Comparison of ENCODE assay signal across 1 cellular context in genomic region chr5:75611324-75612210, GRCh38.
TF ChIP-seq lines count a peak whose summit lies in the region.

TSS of gene ANKDD1B (plus strand) at chr5:75611453. CDS start at chr5:75611635, 182 bp downstream.

TF ChIP-seq in HepG2, 621 proteins besides CTCF, POLR2A, EP300 and RAD21 (continued from another document and continues in another):
- TF ChIP-seq STAT6 (CRISPR knock-in tag; IDR thresholded peaks at IDR 0.05; ENCODE audit: borderline replicate concordance) (no peak), ZNF414 (CRISPR knock-in tag; IDR thresholded peaks at IDR 0.05) (no peak), SSRP1 (CRISPR knock-in tag; IDR thresholded peaks at IDR 0.05) (no peak), SAFB2 (CRISPR knock-in tag; IDR thresholded peaks at IDR 0.05; ENCODE audit: borderline replicate concordance, low read depth) (no peak), ZNF34 (CRISPR knock-in tag; IDR thresholded peaks at IDR 0.05; ENCODE audit: borderline replicate concordance) (no peak), POGZ (CRISPR knock-in tag; IDR thresholded peaks at IDR 0.05) (no peak), TEF (CRISPR knock-in tag; IDR thresholded peaks at IDR 0.05) (no peak), BCL3 (CRISPR knock-in tag; IDR thresholded peaks at IDR 0.05) (no peak), THYN1 (CRISPR knock-in tag; IDR thresholded peaks at IDR 0.05; ENCODE audit: borderline replicate concordance, low read depth) (no peak), NFE2L2 (IDR thresholded peaks at IDR 0.05; ENCODE audit: low read length) (no peak), MTF1 (CRISPR knock-in tag; IDR thresholded peaks at IDR 0.05) (no peak), ZBTB1 (CRISPR knock-in tag; IDR thresholded peaks at IDR 0.05; ENCODE audit: borderline replicate concordance) (no peak), KLF9 (CRISPR knock-in tag; IDR thresholded peaks at IDR 0.05; ENCODE audit: low read depth) (no peak), JUND (CRISPR knock-in tag; IDR thresholded peaks at IDR 0.05) (no peak), DPF2 (CRISPR knock-in tag; IDR thresholded peaks at IDR 0.05; ENCODE audit: borderline replicate concordance, low read depth) (no peak), ZNF235 (CRISPR knock-in tag; IDR thresholded peaks at IDR 0.05; ENCODE audit: borderline replicate concordance) (no peak), ZNF607 (CRISPR knock-in tag; IDR thresholded peaks at IDR 0.05; ENCODE audit: borderline replicate concordance) (no peak), ZNF569 (CRISPR knock-in tag; IDR thresholded peaks at IDR 0.05; ENCODE audit: borderline replicate concordance) (no peak), ZFP1 (CRISPR knock-in tag; IDR thresholded peaks at IDR 0.05) (no peak), SOX6 (IDR thresholded peaks at IDR 0.05) (no peak), SOX6 (CRISPR knock-in tag; IDR thresholded peaks at IDR 0.05) (no peak), STAG1 (CRISPR knock-in tag; IDR thresholded peaks at IDR 0.05) (no peak), CC2D1A (CRISPR knock-in tag; IDR thresholded peaks at IDR 0.05) (no peak), CENPBD1 (CRISPR knock-in tag; IDR thresholded peaks at IDR 0.05; ENCODE audit: borderline replicate concordance, low read depth) (no peak), ZNF430 (CRISPR knock-in tag; IDR thresholded peaks at IDR 0.05) (peak; percentile 45; the same call in 1 of the 2 replicates), ZNF383 (CRISPR knock-in tag; IDR thresholded peaks at IDR 0.05; ENCODE audit: borderline replicate concordance) (no peak), ZNF780A (CRISPR knock-in tag; IDR thresholded peaks at IDR 0.05) (no peak), KDM3A (CRISPR knock-in tag; IDR thresholded peaks at IDR 0.05; ENCODE audit: low read depth) (no peak), DR1 (CRISPR knock-in tag; IDR thresholded peaks at IDR 0.05) (no peak), ZNF562 (CRISPR knock-in tag; IDR thresholded peaks at IDR 0.05; ENCODE audit: borderline replicate concordance) (no peak), CCAR2 (optimal IDR thresholded peaks at IDR 0.05; ENCODE audit: low read depth, low read length) (no peak), TBX3 (IDR thresholded peaks at IDR 0.05; ENCODE audit: borderline replicate concordance) (no peak), MXD4 (CRISPR knock-in tag; IDR thresholded peaks at IDR 0.05) (no peak), ZNF121 (CRISPR knock-in tag; IDR thresholded peaks at IDR 0.05) (0 out of 2 replicates have a peak, but pooled peaks have one; percentile 43), ZNF550 (CRISPR knock-in tag; IDR thresholded peaks at IDR 0.05; ENCODE audit: borderline replicate concordance) (no peak), ZNF160 (CRISPR knock-in tag; IDR thresholded peaks at IDR 0.05) (no peak), HNRNPH1 (optimal IDR thresholded peaks at IDR 0.05; ENCODE audit: low read depth, low read length) (no peak), ARID3A (IDR thresholded peaks at IDR 0.05; ENCODE audit: low read depth, low read length) (no peak), NR1H2 (CRISPR knock-in tag; IDR thresholded peaks at IDR 0.05; ENCODE audit: borderline replicate concordance, low read depth) (no peak), ZNF180 (CRISPR knock-in tag; IDR thresholded peaks at IDR 0.05; ENCODE audit: borderline replicate concordance, low read depth) (no peak), ZNF766 (CRISPR knock-in tag; IDR thresholded peaks at IDR 0.05; ENCODE audit: borderline replicate concordance) (0 out of 2 replicates have a peak, but pooled peaks have one; percentile 49), THAP9 (CRISPR knock-in tag; IDR thresholded peaks at IDR 0.05; ENCODE audit: borderline replicate concordance) (no peak), SCMH1 (CRISPR knock-in tag; IDR thresholded peaks at IDR 0.05; ENCODE audit: borderline replicate concordance) (no peak), JARID2 (CRISPR knock-in tag; IDR thresholded peaks at IDR 0.05; ENCODE audit: insufficient replicate concordance) (no peak), SP1 (IDR thresholded peaks at IDR 0.05) (no peak), SP1 (CRISPR knock-in tag; IDR thresholded peaks at IDR 0.05) (no peak), U2AF2 (IDR thresholded peaks at IDR 0.05; ENCODE audit: low read depth, low read length) (no peak), DZIP1 (CRISPR knock-in tag; IDR thresholded peaks at IDR 0.05) (no peak), ZNF879 (CRISPR knock-in tag; IDR thresholded peaks at IDR 0.05) (no peak), PTBP1 (IDR thresholded peaks at IDR 0.05; ENCODE audit: low read depth, low read length, poor library complexity, severe bottlenecking) (no peak)
- TF ChIP-seq, protein P1, sequence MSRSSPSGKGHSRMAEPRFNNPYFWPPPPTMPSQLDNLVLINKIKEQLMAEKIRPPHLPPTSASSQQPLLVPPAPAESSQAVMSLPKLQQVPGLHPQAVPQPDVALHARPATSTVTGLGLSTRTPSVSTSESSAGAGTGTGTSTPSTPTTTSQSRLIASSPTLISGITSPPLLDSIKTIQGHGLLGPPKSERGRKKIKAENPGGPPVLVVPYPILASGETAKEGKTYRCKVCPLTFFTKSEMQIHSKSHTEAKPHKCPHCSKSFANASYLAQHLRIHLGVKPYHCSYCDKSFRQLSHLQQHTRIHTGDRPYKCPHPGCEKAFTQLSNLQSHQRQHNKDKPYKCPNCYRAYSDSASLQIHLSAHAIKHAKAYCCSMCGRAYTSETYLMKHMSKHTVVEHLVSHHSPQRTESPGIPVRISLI (CRISPR knock-in tag; IDR thresholded peaks at IDR 0.05; ENCODE audit: borderline replicate concordance) = no peak
- TF ChIP-seq, protein P2, sequence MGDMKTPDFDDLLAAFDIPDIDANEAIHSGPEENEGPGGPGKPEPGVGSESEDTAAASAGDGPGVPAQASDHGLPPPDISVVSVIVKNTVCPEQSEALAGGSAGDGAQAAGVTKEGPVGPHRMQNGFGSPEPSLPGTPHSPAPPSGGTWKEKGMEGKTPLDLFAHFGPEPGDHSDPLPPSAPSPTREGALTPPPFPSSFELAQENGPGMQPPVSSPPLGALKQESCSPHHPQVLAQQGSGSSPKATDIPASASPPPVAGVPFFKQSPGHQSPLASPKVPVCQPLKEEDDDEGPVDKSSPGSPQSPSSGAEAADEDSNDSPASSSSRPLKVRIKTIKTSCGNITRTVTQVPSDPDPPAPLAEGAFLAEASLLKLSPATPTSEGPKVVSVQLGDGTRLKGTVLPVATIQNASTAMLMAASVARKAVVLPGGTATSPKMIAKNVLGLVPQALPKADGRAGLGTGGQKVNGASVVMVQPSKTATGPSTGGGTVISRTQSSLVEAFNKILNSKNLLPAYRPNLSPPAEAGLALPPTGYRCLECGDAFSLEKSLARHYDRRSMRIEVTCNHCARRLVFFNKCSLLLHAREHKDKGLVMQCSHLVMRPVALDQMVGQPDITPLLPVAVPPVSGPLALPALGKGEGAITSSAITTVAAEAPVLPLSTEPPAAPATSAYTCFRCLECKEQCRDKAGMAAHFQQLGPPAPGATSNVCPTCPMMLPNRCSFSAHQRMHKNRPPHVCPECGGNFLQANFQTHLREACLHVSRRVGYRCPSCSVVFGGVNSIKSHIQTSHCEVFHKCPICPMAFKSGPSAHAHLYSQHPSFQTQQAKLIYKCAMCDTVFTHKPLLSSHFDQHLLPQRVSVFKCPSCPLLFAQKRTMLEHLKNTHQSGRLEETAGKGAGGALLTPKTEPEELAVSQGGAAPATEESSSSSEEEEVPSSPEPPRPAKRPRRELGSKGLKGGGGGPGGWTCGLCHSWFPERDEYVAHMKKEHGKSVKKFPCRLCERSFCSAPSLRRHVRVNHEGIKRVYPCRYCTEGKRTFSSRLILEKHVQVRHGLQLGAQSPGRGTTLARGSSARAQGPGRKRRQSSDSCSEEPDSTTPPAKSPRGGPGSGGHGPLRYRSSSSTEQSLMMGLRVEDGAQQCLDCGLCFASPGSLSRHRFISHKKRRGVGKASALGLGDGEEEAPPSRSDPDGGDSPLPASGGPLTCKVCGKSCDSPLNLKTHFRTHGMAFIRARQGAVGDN (CRISPR knock-in tag; IDR thresholded peaks at IDR 0.05) = peak; percentile 78
